In the genomic region with DNA sequence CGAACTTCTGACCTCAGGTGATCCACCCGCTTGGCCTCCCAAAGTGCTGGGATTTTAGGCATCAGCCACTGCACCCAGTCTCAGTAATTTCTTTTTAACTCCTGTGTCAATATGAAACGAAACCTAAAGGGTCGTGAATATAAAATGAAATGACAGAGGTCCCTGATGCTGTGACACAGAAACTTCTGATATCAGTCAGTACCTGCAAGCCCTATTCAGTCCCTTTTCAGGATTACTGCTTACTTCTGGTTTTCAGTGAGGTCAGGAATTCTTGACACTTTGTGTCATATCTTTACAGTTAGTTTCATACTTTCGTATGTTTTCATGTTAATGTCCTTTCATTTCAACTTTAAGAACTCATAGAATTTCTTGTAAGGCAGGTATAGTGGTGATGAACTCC, we compare ENCODE assay signal across 20 cellular contexts.
A peak's percentile ranks its signal among the peaks of the same experiment; 100 is the strongest.
DNase-seq lines count a peak whose midpoint lies in the region; ATAC-seq and TF ChIP-seq lines count a peak whose summit lies in the region.
"Had no signal": no experiment of that assay in that cellular context is flagged by ENCODE, and none has a peak within 500 bp of the region (broad histone marks: within the 10 kb centered on the region; RNA-seq: fewer than 3 reads in every experiment).

No MANE protein-coding gene starts in this region.

- no peaks in the 10 kb centered on the region for H3K36me3 ChIP-seq in GM06990 (ENCODE audit: control insufficient read depth, insufficient read depth, low read length)
- no peaks in the 10 kb centered on the region for H3K36me3 ChIP-seq in OCI-LY3 (replicated peaks; ENCODE audit: low read depth, low read length)

- TF ChIP-seq CTCF in GM06990 (IDR thresholded peaks at IDR 0.05; ENCODE audit: insufficient read depth, low read length, poor library complexity, severe bottlenecking): no peak
- TF ChIP-seq CTCF in GM12865 (IDR thresholded peaks at IDR 0.05; ENCODE audit: insufficient read depth, low read depth, low read length, missing control alignments): no peak
- TF ChIP-seq CTCF in OCI-LY3 (IDR thresholded peaks at IDR 0.05; ENCODE audit: low read depth, low read length): no peak

- no peak for TF ChIP-seq POLR2A in GM18505 (IDR thresholded peaks at IDR 0.05; ENCODE audit: borderline replicate concordance, extremely low read depth, insufficient read depth, insufficient read length)

- no peak overlapping the region for H3K9ac ChIP-seq in OCI-LY3 (ENCODE audit: low read length)

- H3K9me3 ChIP-seq in OCI-LY3 (ENCODE audit: insufficient read depth, low read length): no peaks in the 10 kb centered on the region

- H2AFZ ChIP-seq in OCI-LY3 (ENCODE audit: low read depth, low read length): no peak overlapping the region

- ATAC-seq in GM18505 (IDR thresholded peaks at IDR 0.05; ENCODE audit: unreplicated experiment): no peak
- ATAC-seq: HCT116, K562 had no signal

- H3K27ac ChIP-seq in OCI-LY3 (ENCODE audit: low read length): no peak overlapping the region
- H3K27ac ChIP-seq: HL-60 had no signal

- H4K20me1 ChIP-seq in OCI-LY3 (ENCODE audit: insufficient read depth, low read length): no peaks in the 10 kb centered on the region

- H3K4me2 ChIP-seq in OCI-LY3 (ENCODE audit: low read length): peak overlapping the region; percentile 47

- H3K79me2 ChIP-seq in OCI-LY3 (ENCODE audit: low read length): no peaks in the 10 kb centered on the region

- H3K4me3 ChIP-seq in GM06990 (replicated peaks; ENCODE audit: low read depth, low read length) (no peak overlapping the region), GM12865 (ENCODE audit: low read depth, low read length) (no peak overlapping the region), OCI-LY3 (ENCODE audit: low read length) (peak overlapping the region; percentile 7)
- H3K4me3 ChIP-seq: K562 had no signal

- no peaks in the 10 kb centered on the region for H3K27me3 ChIP-seq in GM06990 (replicated peaks; ENCODE audit: control insufficient read depth, insufficient read depth, low read length)
- peaks cover 13% of the 10 kb centered on the region; the same call in 1 of the 2 replicates for H3K27me3 ChIP-seq in OCI-LY3 (ENCODE audit: low read depth, low read length)

- peaks cover 28% of the 10 kb centered on the region for H3K4me1 ChIP-seq in OCI-LY3 (ENCODE audit: low read length)

- DNase-seq in GM06990 (ENCODE audit: extremely low read depth, insufficient read length) (peak; percentile 59), GM12865 (ENCODE audit: low read depth) (peak; percentile 75), GM19240 (ENCODE audit: insufficient read length, low spot score) (peak; percentile 4), inferior parietal cortex (ENCODE audit: extremely low spot score) (no peak), DMS53 treated with DMSO at 0.1 percent for 48 hours (lab: John Stamatoyannopoulos, UW; ENCODE audit: unreplicated experiment) (no peak)
- DNase-seq: DMS53, EL, GF-D8, MM.1S, NCI-H1048, NCI-H1417 treated with DMSO at 0.1 percent for 48 hours, NCI-H187 treated with DMSO at 0.1 percent for 48 hours, NCI-H2107, NCI-H446 treated with DMSO at 0.1 percent for 48 hours, Right ventricle myocardium superior had no signal

Comparison
In these comparisons a context has a peak if more than half of its experiments do, and no peak if none do; other contexts are left out.
1. DNase-seq: peak in GM06990 (single experiment), GM12865 (single experiment) and GM19240 (single experiment); none in inferior parietal cortex (single experiment) and DMS53 treated with DMSO at 0.1 percent for 48 hours (single experiment).